12 cellular contexts compared by ENCODE assay signal in the genomic region with DNA sequence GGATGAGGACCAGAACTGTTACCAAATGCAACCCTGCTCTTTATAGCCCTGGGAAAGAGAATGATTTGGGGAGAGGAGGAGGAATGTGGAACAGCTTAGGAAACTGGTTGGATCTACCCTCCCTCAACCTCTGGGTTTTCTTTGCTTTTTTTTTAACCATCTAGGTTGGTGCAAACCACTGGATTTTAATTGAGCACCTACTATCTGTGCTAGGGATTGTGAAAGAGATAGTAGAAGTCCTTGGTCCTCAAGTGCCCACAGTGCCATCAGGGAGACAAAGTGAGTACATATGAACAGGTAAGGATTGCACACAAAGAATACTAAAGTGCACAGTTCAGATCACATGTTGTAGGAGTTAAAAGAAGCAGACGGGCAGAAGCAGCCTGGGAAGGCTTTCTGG. TPM values are rescaled to one million over a fixed set of nuclear protein-coding genes. Genes with fewer than 3 reads are reported as not detected.
DNase-seq lines count a peak whose midpoint lies in the region; ATAC-seq, FAIRE-seq and TF ChIP-seq lines count a peak whose summit lies in the region.
"Had no signal": no experiment of that assay in that cellular context is flagged by ENCODE, and none has a peak within 500 bp of the region (broad histone marks: within the 10 kb centered on the region; RNA-seq: fewer than 3 reads in every experiment).

No MANE protein-coding gene starts in this region.

- H3K4me2 ChIP-seq in OCI-LY1 (ENCODE audit: low read length): no peak overlapping the region

- WGBS in spleen, 5 donors: 59 to 86% (median 76%) methylated on average over 1 of the region's 1 CpG

- H3K36me3 ChIP-seq in OCI-LY1 (ENCODE audit: insufficient read depth, low read length): peaks cover 33% of the 10 kb centered on the region; the same call in 1 of the 2 replicates
- peaks cover 7 to 56% (median 40%) of the 10 kb centered on the region in 6 donors for H3K36me3 ChIP-seq in spleen

- no peaks in the 10 kb centered on the region for H3K79me2 ChIP-seq in OCI-LY1 (ENCODE audit: insufficient read depth, low read length)

- H3K9ac ChIP-seq in OCI-LY1 (ENCODE audit: low read length): no peak overlapping the region

- H3K27ac ChIP-seq in OCI-LY1 (ENCODE audit: low read depth, low read length, poor library complexity, severe bottlenecking) (peak overlapping the region; percentile 87), spleen (peak overlapping the region; percentile 85 to 97 (median 95))

- H3K27me3 Mint-ChIP-seq in T-helper 2 cell treated with Interferon-gamma antibody and Interleukin-4, amounts not matched to agents 5 μg/mL and 100 μg/mL, for 36 hours (ENCODE audit: low read depth): no peaks in the 10 kb centered on the region
- H3K27me3 Mint-ChIP-seq in central memory CD8-positive, alpha-beta T cell: no peaks in the 10 kb centered on the region

- no peaks in the 10 kb centered on the region for H3K27me3 ChIP-seq in OCI-LY1 (ENCODE audit: insufficient read depth, low read length)
- no peaks in the 10 kb centered on the region for H3K27me3 ChIP-seq in spleen (replicated peaks in 1 of 7)

- no peaks in the 10 kb centered on the region for H3K9me3 Mint-ChIP-seq in T-helper 2 cell treated with Interferon-gamma antibody and Interleukin-4, amounts not matched to agents 5 μg/mL and 100 μg/mL, for 36 hours
- no peaks in the 10 kb centered on the region for H3K9me3 Mint-ChIP-seq in central memory CD8-positive, alpha-beta T cell

- TF ChIP-seq POLR2A in spleen (IDR thresholded peaks at IDR 0.05) (no peak), GM12892 (IDR thresholded peaks at IDR 0.05; ENCODE audit: low read depth, low read length) (no peak)

- H2AFZ ChIP-seq in OCI-LY1 (ENCODE audit: low read length): no peak overlapping the region

- intact Hi-C loops in spleen (cut with DNase I; ENCODE audit: low total_unique reads): no loop called here

- DNase-seq in T-helper 2 cell treated with Interferon-gamma antibody and Interleukin-4, amounts not matched to agents 5 μg/mL and 100 μg/mL, for 36 hours (ENCODE audit: low spot score): no peak
- DNase-seq in T-helper 2 cell (no peak), spleen (peak; percentile 5), inferior parietal cortex (ENCODE audit: extremely low spot score) (no peak), GM12892 (ENCODE audit: insufficient read length) (no peak)
- DNase-seq in central memory CD8-positive, alpha-beta T cell (ENCODE audit: low spot score in 2 of 2): no peak
- DNase-seq: activated effector memory CD4-positive, alpha-beta T cell treated with Interleukin-2 at 50 U/mL for 16 hours; NCI-H2171 treated with DMSO at 0.1 percent for 48 hours had no signal

- no peak for TF ChIP-seq CTCF in OCI-LY1 (IDR thresholded peaks at IDR 0.05; ENCODE audit: low read length)
- TF ChIP-seq CTCF in spleen (IDR thresholded peaks at IDR 0.05 in 8 of 11, conservative IDR thresholded peaks at IDR 0.05 in 3 of 11): no peak

- ATAC-seq in central memory CD8-positive, alpha-beta T cell (replicated peaks; ENCODE audit: extremely low read depth, poor library complexity, severe bottlenecking): no peak
- no peak for ATAC-seq in HG03108 (IDR thresholded peaks at IDR 0.05; ENCODE audit: unreplicated experiment)

- H3K4me3 ChIP-seq in OCI-LY1 (ENCODE audit: low read depth, low read length, poor library complexity, severe bottlenecking): no peak overlapping the region
- peak overlapping the region in 1 of 8 donors; percentile 76 for H3K4me3 ChIP-seq in spleen

- H3K27ac Mint-ChIP-seq in T-helper 2 cell treated with Interferon-gamma antibody and Interleukin-4, amounts not matched to agents 5 μg/mL and 100 μg/mL, for 36 hours: peak overlapping the region; percentile 99
- peak overlapping the region; percentile 100 for H3K27ac Mint-ChIP-seq in central memory CD8-positive, alpha-beta T cell (ENCODE audit: low read depth)

- H3K9me3 ChIP-seq in OCI-LY1 (ENCODE audit: low read length): no peaks in the 10 kb centered on the region
- no peaks in the 10 kb centered on the region for H3K9me3 ChIP-seq in spleen

- no peaks in the 10 kb centered on the region for H3K9me2 ChIP-seq in OCI-LY1 (ENCODE audit: low read depth, low read length)

- H4K20me1 ChIP-seq in OCI-LY1 (ENCODE audit: insufficient read depth, low read length): no peaks in the 10 kb centered on the region

- FAIRE-seq in GM12892 (lab: Jason Lieb, UNC): no peak
- FAIRE-seq: TTC549 had no signal

- peak overlapping the region; percentile 98 for H3K4me3 Mint-ChIP-seq in T-helper 2 cell treated with Interferon-gamma antibody and Interleukin-4, amounts not matched to agents 5 μg/mL and 100 μg/mL, for 36 hours
- peak overlapping the region; percentile 96 for H3K4me3 Mint-ChIP-seq in central memory CD8-positive, alpha-beta T cell

- H3F3A ChIP-seq in OCI-LY1 (ENCODE audit: insufficient read depth, low read length): no peaks in the 10 kb centered on the region

- H3K36me3 Mint-ChIP-seq in T-helper 2 cell treated with Interferon-gamma antibody and Interleukin-4, amounts not matched to agents 5 μg/mL and 100 μg/mL, for 36 hours (ENCODE audit: low read depth): peaks cover 72% of the 10 kb centered on the region
- H3K36me3 Mint-ChIP-seq in central memory CD8-positive, alpha-beta T cell (ENCODE audit: insufficient read depth): peaks cover 82% of the 10 kb centered on the region

- peaks cover 50% of the 10 kb centered on the region for H3K4me1 Mint-ChIP-seq in T-helper 2 cell treated with Interferon-gamma antibody and Interleukin-4, amounts not matched to agents 5 μg/mL and 100 μg/mL, for 36 hours (ENCODE audit: low read depth)
- H3K4me1 Mint-ChIP-seq in central memory CD8-positive, alpha-beta T cell: peaks cover 81% of the 10 kb centered on the region

- H3K4me1 ChIP-seq in OCI-LY1 (ENCODE audit: insufficient read depth, low read length, severe bottlenecking) (peaks cover 46% of the 10 kb centered on the region), spleen (peaks cover 32 to 98% (median 61%) of the 10 kb centered on the region in 6 donors)

RNA-seq across cellular contexts. Expression of a gene that starts 4.7 kb away (rescaled TPM):
- 100 to 1,000 TPM; 341 to 505 (median 407) TPM for total RNA-seq in spleen
- polyA plus RNA-seq in spleen: 100 to 1,000 TPM; 351 to 525 (median 475) TPM
- polyA plus RNA-seq in GM12892 (2012; ENCODE audit: missing spikeins): 500 TPM

RNA-seq across cellular contexts. Expression of a gene that starts 20.7 kb away (rescaled TPM):
- 1 to 10 TPM; 1.1 to 3.0 (median 2.0) TPM for total RNA-seq in spleen
- polyA plus RNA-seq in spleen: 1 to 10 TPM in 2 of 3 donors, under 1 TPM in 1; 0.58 to 2.8 (median 1.2) TPM
- polyA plus RNA-seq in GM12892 (2012; ENCODE audit: missing spikeins): 1.00 TPM

RNA-seq across cellular contexts. Expression of a gene that starts 24.8 kb away (rescaled TPM):
- total RNA-seq in spleen: 1 to 10 TPM in 4 of 7 donors, under 1 TPM in 3; 0.64 to 2.1 (median 1.1) TPM
- under 1 TPM; 0.12 to 0.80 (median 0.46) TPM for polyA plus RNA-seq in spleen
- polyA plus RNA-seq in GM12892 (2012; ENCODE audit: missing spikeins): not detected

RNA-seq across cellular contexts. Expression of a gene that starts 33.4 kb away (rescaled TPM):
- 1 to 10 TPM in 1 of 7 donors, under 1 TPM in 2, not detected in 4; 0.67 to 1.3 (median 0.89) TPM for total RNA-seq in spleen
- polyA plus RNA-seq in spleen: under 1 TPM; 0.14 to 0.26 (median 0.22) TPM
- not detected for polyA plus RNA-seq in GM12892 (2012; ENCODE audit: missing spikeins)
- total RNA-seq: A172 had no signal

RNA-seq across cellular contexts. Expression of a gene that starts 58.2 kb away (rescaled TPM):
- total RNA-seq in spleen: under 1 TPM in 1 of 7 donors, not detected in 6; 0.33 TPM
- polyA plus RNA-seq in spleen: under 1 TPM; 0.03 to 0.43 (median 0.13) TPM
- polyA plus RNA-seq in GM12892 (2012; ENCODE audit: missing spikeins): not detected
- total RNA-seq: A172 had no signal
